In genomic region chr14:75126121-75126544, GRCh38 we compare ENCODE assay signal across 8 cellular contexts. TPM values are rescaled to one million over a fixed set of nuclear protein-coding genes. Genes with fewer than 3 reads are reported as not detected.
DNase-seq lines count a peak whose midpoint lies in the region; ATAC-seq and TF ChIP-seq lines count a peak whose summit lies in the region.

No MANE protein-coding gene starts in this region.

- H3K27me3 Mint-ChIP-seq in naive thymus-derived CD4-positive, alpha-beta T cell: no peaks in the 10 kb centered on the region

- intact Hi-C loops in naive thymus-derived CD4-positive, alpha-beta T cell (cut with micrococcal nuclease): loop anchor here (1.0 to 5.0 kb wide), 6 partner anchors 121 to 861 kb away; partner anchors contain the start of genes ERG28 (in 2 of the 2), TTLL5 (in 2 of the 2), EIF2B2 (in 1 of the 2) and IFT43 (in 1 of the 2)

- peak; percentile 44 for ATAC-seq in naive thymus-derived CD4-positive, alpha-beta T cell
- ATAC-seq in GM19455 (IDR thresholded peaks at IDR 0.05; ENCODE audit: unreplicated experiment): no peak

- H3K9me2 ChIP-seq in DOHH2 (replicated peaks; ENCODE audit: control insufficient read depth, low read length): no peaks in the 10 kb centered on the region

- H3K79me2 ChIP-seq in DOHH2 (ENCODE audit: control insufficient read depth, low read length): peaks cover 72% of the 10 kb centered on the region

- H3K27me3 ChIP-seq in DOHH2 (ENCODE audit: control insufficient read depth, low read length): no peaks in the 10 kb centered on the region
- no peaks in the 10 kb centered on the region for H3K27me3 ChIP-seq in naive thymus-derived CD4-positive, alpha-beta T cell (ENCODE audit: control insufficient read depth in 2 of 2, insufficient read depth in 2 of 2, low read length in 2 of 2)

- peaks cover 11% of the 10 kb centered on the region for H3F3A ChIP-seq in DOHH2 (ENCODE audit: control insufficient read depth, insufficient read depth)

- no peaks in the 10 kb centered on the region for H3K9me3 Mint-ChIP-seq in naive thymus-derived CD4-positive, alpha-beta T cell

- H3K36me3 ChIP-seq in DOHH2 (ENCODE audit: control insufficient read depth, low read length): peaks cover 60% of the 10 kb centered on the region
- H3K36me3 ChIP-seq in naive thymus-derived CD4-positive, alpha-beta T cell (ENCODE audit: control insufficient read depth in 2 of 3, insufficient read depth in 3 of 3, low read length in 3 of 3): no peaks in the 10 kb centered on the region

- POLR2A ChIA-PET in naive thymus-derived CD4-positive, alpha-beta T cell (lab: Charles Lee): interaction anchor here (0.5 to 3.5 kb wide), 11 partner anchors 9 to 1274 kb away, joined by 3 to 27 read pairs (median 3); partner anchors contain the start of gene PTGR2

- peak overlapping the region; percentile 90 to 98 (median 97) for H3K27ac Mint-ChIP-seq in naive thymus-derived CD4-positive, alpha-beta T cell

- H3K27ac ChIP-seq in DOHH2 (ENCODE audit: low read depth, low read length): peak overlapping the region; percentile 73
- peak overlapping the region; percentile 89 for H3K27ac ChIP-seq in naive thymus-derived CD4-positive, alpha-beta T cell (ENCODE audit: low read depth, low read length)

- peak overlapping the region; percentile 87 to 97 (median 96) for H3K4me3 Mint-ChIP-seq in naive thymus-derived CD4-positive, alpha-beta T cell

- peak overlapping the region; percentile 90 for H3K4me2 ChIP-seq in DOHH2 (ENCODE audit: low read length)

- peak; percentile 29 for DNase-seq in MV-4-11 (lab: John Stamatoyannopoulos, UW)
- no peak for DNase-seq in choroid plexus epithelial cell (ENCODE audit: low read depth)
- DNase-seq in naive thymus-derived CD4-positive, alpha-beta T cell: peak in 3 of 9 donors; percentile 22 to 54 (median 37)
- no peak for DNase-seq in HT-29 (ENCODE audit: low spot score)
- no peak for DNase-seq in DMS 273 (lab: John Stamatoyannopoulos, UW; ENCODE audit: unreplicated experiment)
- no peak for DNase-seq in NCI-H2227 treated with DMSO at 0.1 percent for 48 hours (lab: John Stamatoyannopoulos, UW)

- H3K4me1 ChIP-seq in DOHH2 (ENCODE audit: control insufficient read depth, low read length): peaks cover 43% of the 10 kb centered on the region
- peaks cover 22 to 29% of the 10 kb centered on the region in 2 donors for H3K4me1 ChIP-seq in naive thymus-derived CD4-positive, alpha-beta T cell (ENCODE audit: control insufficient read depth in 2 of 2, insufficient read depth in 2 of 2, low read length in 2 of 2)

- H3K9me3 ChIP-seq in DOHH2 (ENCODE audit: control insufficient read depth, insufficient read depth, low read length): no peaks in the 10 kb centered on the region
- no peaks in the 10 kb centered on the region for H3K9me3 ChIP-seq in naive thymus-derived CD4-positive, alpha-beta T cell (ENCODE audit: control insufficient read depth in 2 of 3, low read length in 3 of 3)

- no peak for TF ChIP-seq CTCF in DOHH2 (IDR thresholded peaks at IDR 0.05; ENCODE audit: low read depth, low read length, poor library complexity, severe bottlenecking)
- TF ChIP-seq CTCF in choroid plexus epithelial cell (conservative IDR thresholded peaks at IDR 0.05; ENCODE audit: low read depth, low read length): no peak

- peak overlapping the region; percentile 99 for H3K4me3 ChIP-seq in DOHH2 (ENCODE audit: low read length)
- peak overlapping the region; percentile 85 for H3K4me3 ChIP-seq in choroid plexus epithelial cell (ENCODE audit: low read depth, low read length)
- H3K4me3 ChIP-seq in naive thymus-derived CD4-positive, alpha-beta T cell (ENCODE audit: low read length): peak overlapping the region; percentile 87

- peaks cover 36 to 52% (median 46%) of the 10 kb centered on the region in 7 donors for H3K4me1 Mint-ChIP-seq in naive thymus-derived CD4-positive, alpha-beta T cell

- CTCF ChIA-PET in naive thymus-derived CD4-positive, alpha-beta T cell (lab: Charles Lee): interaction anchor here (0.6 to 2.5 kb wide), 2 partner anchors 37 to 169 kb away, joined by 3 to 8 read pairs; no protein-coding TSS in a partner anchor

- H4K20me1 ChIP-seq in DOHH2 (ENCODE audit: control insufficient read depth, insufficient read depth, low read depth, low read length): peaks cover 4% of the 10 kb centered on the region; the same call in 1 of the 2 replicates

- peaks cover 0 to 17% (median 9%) of the 10 kb centered on the region in 5 donors for H3K36me3 Mint-ChIP-seq in naive thymus-derived CD4-positive, alpha-beta T cell

RNA-seq across cellular contexts. Expression of gene NEK9, which starts 0.7 kb away (rescaled TPM):
- total RNA-seq in naive thymus-derived CD4-positive, alpha-beta T cell: 100 to 1,000 TPM in 2 of 5 experiments, 10 to 100 TPM in 3; 81.7 to 141 (median 84.7) TPM
- 10 to 100 TPM; 16.6 to 17.2 TPM for polyA plus RNA-seq in naive thymus-derived CD4-positive, alpha-beta T cell
- total RNA-seq in HT-29 (2014; rRNA removed; shearing (Covaris generic)): 24.7 and 45.7 TPM in 2 replicates

RNA-seq across cellular contexts. Expression of gene TMED10, which starts 50.3 kb away (rescaled TPM):
- total RNA-seq in naive thymus-derived CD4-positive, alpha-beta T cell: 100 to 1,000 TPM; 155 to 233 (median 171) TPM
- polyA plus RNA-seq in naive thymus-derived CD4-positive, alpha-beta T cell: 100 to 1,000 TPM; 204 to 245 TPM
- 136 and 148 TPM in 2 replicates for total RNA-seq in HT-29 (2014; rRNA removed; shearing (Covaris generic))

RNA-seq across cellular contexts. Expression of gene ZC2HC1C, which starts 56.7 kb away (rescaled TPM):
- 1 to 10 TPM in 1 of 5 experiments, not detected in 4; 1.7 TPM for total RNA-seq in naive thymus-derived CD4-positive, alpha-beta T cell
- polyA plus RNA-seq in naive thymus-derived CD4-positive, alpha-beta T cell: under 1 TPM; 0.30 to 0.41 TPM
- 1.6 and 4.1 TPM in 2 replicates for total RNA-seq in HT-29 (2014; rRNA removed; shearing (Covaris generic))
